In the genomic region with DNA sequence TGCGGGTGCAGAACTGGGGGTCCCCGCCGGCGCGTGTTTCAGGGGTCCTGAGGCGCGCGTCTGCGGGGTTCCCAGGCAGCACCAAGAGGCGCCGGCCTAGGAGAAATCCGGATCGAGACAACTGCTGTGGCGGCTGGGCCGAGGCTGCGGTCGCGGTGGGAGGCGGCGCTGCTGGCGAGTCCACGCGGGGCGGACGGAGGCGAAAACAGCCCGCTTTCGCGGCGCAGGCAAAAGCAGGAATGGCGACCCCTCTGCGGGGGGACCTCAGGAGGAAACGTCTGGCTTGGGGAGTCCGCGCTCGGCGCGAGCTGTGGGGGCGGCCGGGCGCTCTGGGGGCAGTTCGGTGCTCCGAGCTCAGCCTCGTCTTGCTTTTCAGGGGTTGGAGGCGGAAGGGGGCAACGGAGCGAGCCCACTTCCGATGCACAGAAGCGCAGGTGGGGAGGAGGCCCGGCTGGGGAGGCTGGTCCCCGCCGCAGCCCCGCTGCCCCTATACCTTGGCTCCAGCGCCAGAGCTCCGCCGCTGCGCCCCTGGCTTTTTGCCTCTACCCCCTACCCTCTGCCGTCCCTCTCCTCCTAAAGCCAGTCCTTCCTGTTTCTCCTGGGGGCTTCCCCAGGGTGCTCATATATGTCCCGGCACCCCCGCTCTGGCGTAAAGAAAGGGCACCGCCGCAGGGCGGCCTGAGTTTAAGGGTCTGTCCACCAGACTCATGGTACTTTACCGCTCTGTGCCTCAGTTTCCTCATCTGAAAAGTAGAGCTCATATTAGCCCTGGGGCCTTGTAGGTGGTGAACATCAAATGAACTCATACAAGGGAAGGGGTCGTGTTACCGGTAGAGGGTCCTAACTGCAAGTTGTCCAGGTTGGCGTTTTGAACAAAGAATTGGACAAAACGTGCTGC, we compare ENCODE assay signal across 1 cellular context.
TF ChIP-seq lines count a peak whose summit lies in the region.

No MANE protein-coding gene starts in this region.

TF ChIP-seq in SK-N-SH treated with all-trans-retinoic acid at 6 μM for 48 hours, 23 proteins besides CTCF, POLR2A, EP300 and RAD21 (continued from another document):
- TF ChIP-seq, protein P1, sequence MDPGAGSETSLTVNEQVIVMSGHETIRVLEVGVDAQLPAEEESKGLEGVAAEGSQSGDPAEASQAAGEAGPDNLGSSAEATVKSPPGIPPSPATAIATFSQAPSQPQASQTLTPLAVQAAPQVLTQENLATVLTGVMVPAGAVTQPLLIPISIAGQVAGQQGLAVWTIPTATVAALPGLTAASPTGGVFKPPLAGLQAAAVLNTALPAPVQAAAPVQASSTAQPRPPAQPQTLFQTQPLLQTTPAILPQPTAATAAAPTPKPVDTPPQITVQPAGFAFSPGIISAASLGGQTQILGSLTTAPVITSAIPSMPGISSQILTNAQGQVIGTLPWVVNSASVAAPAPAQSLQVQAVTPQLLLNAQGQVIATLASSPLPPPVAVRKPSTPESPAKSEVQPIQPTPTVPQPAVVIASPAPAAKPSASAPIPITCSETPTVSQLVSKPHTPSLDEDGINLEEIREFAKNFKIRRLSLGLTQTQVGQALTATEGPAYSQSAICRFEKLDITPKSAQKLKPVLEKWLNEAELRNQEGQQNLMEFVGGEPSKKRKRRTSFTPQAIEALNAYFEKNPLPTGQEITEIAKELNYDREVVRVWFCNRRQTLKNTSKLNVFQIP (CRISPR knock-in tag; IDR thresholded peaks at IDR 0.05; ENCODE audit: borderline replicate concordance, low read depth): no peak
